ENCODE assay signal across 1 cellular context in the genomic region with DNA sequence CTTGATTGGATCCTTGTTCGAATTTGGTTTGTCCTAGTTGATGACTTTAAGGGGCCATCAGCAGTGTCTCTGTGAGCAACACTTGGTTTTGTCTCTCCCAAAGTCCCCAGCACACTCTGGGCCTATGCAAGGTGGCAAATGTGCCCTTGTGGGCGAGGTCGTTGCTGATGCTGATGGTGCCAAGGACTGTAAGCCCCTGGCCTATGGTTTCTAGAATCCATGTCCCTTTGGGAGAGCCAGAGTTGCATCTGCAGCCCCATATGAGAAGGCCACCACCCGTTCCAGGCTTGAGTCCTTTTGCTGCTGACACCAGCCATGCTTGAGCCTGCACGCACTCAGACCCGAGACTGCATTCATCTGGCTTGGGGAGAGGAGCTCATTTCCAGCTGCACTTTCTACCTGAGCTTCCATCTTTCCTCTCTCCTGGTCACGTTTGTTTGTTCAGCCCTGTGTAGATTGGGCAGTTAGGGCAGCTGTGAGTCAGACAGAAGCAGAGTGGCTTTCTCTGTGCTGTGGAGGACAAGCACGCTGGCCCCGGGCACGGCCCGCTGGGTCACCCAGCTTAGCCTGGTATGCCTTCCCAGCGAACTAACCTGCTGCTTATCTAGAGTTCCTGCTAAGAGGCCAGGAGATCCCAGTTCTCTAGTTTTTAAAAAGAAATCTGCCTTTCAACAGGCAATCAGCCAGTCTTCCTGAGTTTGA.
TF ChIP-seq lines count a peak whose summit lies in the region.

No MANE protein-coding gene starts in this region.

TF ChIP-seq in HepG2, 621 proteins besides CTCF, POLR2A, EP300 and RAD21 (continued from another document):
- TF ChIP-seq, protein P1, sequence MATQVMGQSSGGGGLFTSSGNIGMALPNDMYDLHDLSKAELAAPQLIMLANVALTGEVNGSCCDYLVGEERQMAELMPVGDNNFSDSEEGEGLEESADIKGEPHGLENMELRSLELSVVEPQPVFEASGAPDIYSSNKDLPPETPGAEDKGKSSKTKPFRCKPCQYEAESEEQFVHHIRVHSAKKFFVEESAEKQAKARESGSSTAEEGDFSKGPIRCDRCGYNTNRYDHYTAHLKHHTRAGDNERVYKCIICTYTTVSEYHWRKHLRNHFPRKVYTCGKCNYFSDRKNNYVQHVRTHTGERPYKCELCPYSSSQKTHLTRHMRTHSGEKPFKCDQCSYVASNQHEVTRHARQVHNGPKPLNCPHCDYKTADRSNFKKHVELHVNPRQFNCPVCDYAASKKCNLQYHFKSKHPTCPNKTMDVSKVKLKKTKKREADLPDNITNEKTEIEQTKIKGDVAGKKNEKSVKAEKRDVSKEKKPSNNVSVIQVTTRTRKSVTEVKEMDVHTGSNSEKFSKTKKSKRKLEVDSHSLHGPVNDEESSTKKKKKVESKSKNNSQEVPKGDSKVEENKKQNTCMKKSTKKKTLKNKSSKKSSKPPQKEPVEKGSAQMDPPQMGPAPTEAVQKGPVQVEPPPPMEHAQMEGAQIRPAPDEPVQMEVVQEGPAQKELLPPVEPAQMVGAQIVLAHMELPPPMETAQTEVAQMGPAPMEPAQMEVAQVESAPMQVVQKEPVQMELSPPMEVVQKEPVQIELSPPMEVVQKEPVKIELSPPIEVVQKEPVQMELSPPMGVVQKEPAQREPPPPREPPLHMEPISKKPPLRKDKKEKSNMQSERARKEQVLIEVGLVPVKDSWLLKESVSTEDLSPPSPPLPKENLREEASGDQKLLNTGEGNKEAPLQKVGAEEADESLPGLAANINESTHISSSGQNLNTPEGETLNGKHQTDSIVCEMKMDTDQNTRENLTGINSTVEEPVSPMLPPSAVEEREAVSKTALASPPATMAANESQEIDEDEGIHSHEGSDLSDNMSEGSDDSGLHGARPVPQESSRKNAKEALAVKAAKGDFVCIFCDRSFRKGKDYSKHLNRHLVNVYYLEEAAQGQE (IDR thresholded peaks at IDR 0.05; ENCODE audit: borderline replicate concordance in 1 of 2, low read depth in 1 of 2, low read length in 2 of 2) = no peak
- no peak for TF ChIP-seq NKX3-1 (CRISPR knock-in tag; IDR thresholded peaks at IDR 0.05)
- no peak for TF ChIP-seq SMARCC2 (IDR thresholded peaks at IDR 0.05)
- no peak for TF ChIP-seq U2AF2 (IDR thresholded peaks at IDR 0.05; ENCODE audit: low read depth, low read length)
- TF ChIP-seq ZNF430 (CRISPR knock-in tag; IDR thresholded peaks at IDR 0.05) = no peak
- TF ChIP-seq, protein P2, sequence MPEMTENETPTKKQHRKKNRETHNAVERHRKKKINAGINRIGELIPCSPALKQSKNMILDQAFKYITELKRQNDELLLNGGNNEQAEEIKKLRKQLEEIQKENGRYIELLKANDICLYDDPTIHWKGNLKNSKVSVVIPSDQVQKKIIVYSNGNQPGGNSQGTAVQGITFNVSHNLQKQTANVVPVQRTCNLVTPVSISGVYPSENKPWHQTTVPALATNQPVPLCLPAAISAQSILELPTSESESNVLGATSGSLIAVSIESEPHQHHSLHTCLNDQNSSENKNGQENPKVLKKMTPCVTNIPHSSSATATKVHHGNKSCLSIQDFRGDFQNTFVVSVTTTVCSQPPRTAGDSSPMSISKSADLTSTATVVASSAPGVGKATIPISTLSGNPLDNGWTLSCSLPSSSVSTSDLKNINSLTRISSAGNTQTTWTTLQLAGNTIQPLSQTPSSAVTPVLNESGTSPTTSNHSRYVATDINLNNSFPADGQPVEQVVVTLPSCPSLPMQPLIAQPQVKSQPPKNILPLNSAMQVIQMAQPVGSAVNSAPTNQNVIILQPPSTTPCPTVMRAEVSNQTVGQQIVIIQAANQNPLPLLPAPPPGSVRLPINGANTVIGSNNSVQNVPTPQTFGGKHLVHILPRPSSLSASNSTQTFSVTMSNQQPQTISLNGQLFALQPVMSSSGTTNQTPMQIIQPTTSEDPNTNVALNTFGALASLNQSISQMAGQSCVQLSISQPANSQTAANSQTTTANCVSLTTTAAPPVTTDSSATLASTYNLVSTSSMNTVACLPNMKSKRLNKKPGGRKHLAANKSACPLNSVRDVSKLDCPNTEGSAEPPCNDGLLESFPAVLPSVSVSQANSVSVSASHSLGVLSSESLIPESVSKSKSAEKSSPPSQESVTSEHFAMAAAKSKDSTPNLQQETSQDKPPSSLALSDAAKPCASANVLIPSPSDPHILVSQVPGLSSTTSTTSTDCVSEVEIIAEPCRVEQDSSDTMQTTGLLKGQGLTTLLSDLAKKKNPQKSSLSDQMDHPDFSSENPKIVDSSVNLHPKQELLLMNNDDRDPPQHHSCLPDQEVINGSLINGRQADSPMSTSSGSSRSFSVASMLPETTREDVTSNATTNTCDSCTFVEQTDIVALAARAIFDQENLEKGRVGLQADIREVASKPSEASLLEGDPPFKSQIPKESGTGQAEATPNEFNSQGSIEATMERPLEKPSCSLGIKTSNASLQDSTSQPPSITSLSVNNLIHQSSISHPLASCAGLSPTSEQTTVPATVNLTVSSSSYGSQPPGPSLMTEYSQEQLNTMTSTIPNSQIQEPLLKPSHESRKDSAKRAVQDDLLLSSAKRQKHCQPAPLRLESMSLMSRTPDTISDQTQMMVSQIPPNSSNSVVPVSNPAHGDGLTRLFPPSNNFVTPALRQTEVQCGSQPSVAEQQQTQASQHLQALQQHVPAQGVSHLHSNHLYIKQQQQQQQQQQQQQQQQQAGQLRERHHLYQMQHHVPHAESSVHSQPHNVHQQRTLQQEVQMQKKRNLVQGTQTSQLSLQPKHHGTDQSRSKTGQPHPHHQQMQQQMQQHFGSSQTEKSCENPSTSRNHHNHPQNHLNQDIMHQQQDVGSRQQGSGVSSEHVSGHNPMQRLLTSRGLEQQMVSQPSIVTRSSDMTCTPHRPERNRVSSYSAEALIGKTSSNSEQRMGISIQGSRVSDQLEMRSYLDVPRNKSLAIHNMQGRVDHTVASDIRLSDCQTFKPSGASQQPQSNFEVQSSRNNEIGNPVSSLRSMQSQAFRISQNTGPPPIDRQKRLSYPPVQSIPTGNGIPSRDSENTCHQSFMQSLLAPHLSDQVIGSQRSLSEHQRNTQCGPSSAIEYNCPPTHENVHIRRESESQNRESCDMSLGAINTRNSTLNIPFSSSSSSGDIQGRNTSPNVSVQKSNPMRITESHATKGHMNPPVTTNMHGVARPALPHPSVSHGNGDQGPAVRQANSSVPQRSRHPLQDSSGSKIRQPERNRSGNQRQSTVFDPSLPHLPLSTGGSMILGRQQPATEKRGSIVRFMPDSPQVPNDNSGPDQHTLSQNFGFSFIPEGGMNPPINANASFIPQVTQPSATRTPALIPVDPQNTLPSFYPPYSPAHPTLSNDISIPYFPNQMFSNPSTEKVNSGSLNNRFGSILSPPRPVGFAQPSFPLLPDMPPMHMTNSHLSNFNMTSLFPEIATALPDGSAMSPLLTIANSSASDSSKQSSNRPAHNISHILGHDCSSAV (CRISPR knock-in tag; IDR thresholded peaks at IDR 0.05; ENCODE audit: borderline replicate concordance) = no peak
- TF ChIP-seq HNRNPUL1 (IDR thresholded peaks at IDR 0.05; ENCODE audit: low read depth, low read length) = no peak
- TF ChIP-seq, protein P3, sequence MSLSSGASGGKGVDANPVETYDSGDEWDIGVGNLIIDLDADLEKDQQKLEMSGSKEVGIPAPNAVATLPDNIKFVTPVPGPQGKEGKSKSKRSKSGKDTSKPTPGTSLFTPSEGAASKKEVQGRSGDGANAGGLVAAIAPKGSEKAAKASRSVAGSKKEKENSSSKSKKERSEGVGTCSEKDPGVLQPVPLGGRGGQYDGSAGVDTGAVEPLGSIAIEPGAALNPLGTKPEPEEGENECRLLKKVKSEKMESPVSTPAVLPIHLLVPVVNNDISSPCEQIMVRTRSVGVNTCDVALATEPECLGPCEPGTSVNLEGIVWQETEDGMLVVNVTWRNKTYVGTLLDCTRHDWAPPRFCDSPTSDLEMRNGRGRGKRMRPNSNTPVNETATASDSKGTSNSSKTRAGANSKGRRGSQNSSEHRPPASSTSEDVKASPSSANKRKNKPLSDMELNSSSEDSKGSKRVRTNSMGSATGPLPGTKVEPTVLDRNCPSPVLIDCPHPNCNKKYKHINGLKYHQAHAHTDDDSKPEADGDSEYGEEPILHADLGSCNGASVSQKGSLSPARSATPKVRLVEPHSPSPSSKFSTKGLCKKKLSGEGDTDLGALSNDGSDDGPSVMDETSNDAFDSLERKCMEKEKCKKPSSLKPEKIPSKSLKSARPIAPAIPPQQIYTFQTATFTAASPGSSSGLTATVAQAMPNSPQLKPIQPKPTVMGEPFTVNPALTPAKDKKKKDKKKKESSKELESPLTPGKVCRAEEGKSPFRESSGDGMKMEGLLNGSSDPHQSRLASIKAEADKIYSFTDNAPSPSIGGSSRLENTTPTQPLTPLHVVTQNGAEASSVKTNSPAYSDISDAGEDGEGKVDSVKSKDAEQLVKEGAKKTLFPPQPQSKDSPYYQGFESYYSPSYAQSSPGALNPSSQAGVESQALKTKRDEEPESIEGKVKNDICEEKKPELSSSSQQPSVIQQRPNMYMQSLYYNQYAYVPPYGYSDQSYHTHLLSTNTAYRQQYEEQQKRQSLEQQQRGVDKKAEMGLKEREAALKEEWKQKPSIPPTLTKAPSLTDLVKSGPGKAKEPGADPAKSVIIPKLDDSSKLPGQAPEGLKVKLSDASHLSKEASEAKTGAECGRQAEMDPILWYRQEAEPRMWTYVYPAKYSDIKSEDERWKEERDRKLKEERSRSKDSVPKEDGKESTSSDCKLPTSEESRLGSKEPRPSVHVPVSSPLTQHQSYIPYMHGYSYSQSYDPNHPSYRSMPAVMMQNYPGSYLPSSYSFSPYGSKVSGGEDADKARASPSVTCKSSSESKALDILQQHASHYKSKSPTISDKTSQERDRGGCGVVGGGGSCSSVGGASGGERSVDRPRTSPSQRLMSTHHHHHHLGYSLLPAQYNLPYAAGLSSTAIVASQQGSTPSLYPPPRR (CRISPR knock-in tag; IDR thresholded peaks at IDR 0.05; ENCODE audit: borderline replicate concordance) = no peak
- TF ChIP-seq, protein P4, sequence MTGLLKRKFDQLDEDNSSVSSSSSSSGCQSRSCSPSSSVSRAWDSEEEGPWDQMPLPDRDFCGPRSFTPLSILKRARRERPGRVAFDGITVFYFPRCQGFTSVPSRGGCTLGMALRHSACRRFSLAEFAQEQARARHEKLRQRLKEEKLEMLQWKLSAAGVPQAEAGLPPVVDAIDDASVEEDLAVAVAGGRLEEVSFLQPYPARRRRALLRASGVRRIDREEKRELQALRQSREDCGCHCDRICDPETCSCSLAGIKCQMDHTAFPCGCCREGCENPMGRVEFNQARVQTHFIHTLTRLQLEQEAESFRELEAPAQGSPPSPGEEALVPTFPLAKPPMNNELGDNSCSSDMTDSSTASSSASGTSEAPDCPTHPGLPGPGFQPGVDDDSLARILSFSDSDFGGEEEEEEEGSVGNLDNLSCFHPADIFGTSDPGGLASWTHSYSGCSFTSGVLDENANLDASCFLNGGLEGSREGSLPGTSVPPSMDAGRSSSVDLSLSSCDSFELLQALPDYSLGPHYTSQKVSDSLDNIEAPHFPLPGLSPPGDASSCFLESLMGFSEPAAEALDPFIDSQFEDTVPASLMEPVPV (CRISPR knock-in tag; IDR thresholded peaks at IDR 0.05) = no peak
- TF ChIP-seq, protein P5, sequence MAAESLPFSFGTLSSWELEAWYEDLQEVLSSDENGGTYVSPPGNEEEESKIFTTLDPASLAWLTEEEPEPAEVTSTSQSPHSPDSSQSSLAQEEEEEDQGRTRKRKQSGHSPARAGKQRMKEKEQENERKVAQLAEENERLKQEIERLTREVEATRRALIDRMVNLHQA (CRISPR knock-in tag; IDR thresholded peaks at IDR 0.05) = no peak
- no peak for TF ChIP-seq ZFP36L1 (CRISPR knock-in tag; IDR thresholded peaks at IDR 0.05)
- no peak for TF ChIP-seq NFYB (CRISPR knock-in tag; IDR thresholded peaks at IDR 0.05)
- TF ChIP-seq, protein P6, sequence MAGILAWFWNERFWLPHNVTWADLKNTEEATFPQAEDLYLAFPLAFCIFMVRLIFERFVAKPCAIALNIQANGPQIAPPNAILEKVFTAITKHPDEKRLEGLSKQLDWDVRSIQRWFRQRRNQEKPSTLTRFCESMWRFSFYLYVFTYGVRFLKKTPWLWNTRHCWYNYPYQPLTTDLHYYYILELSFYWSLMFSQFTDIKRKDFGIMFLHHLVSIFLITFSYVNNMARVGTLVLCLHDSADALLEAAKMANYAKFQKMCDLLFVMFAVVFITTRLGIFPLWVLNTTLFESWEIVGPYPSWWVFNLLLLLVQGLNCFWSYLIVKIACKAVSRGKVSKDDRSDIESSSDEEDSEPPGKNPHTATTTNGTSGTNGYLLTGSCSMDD (CRISPR knock-in tag; IDR thresholded peaks at IDR 0.05) = no peak
